ENCODE assay signal across 21 cellular contexts in genomic region chr5:87053134-87053533, GRCh38.
"Had no signal": no experiment of that assay in that cellular context is flagged by ENCODE, and none has a peak within 500 bp of the region (broad histone marks: within the 10 kb centered on the region; RNA-seq: fewer than 3 reads in every experiment).

No MANE protein-coding gene starts in this region.

- DNase-seq: activated CD4-positive, alpha-beta memory T cell treated with anti-CD3 and anti-CD28 coated beads, Interleukin-2, amount 10 ng/mL, durations not matched to agents 7 days and 5 days; activated CD4-positive, alpha-beta T cell treated with anti-CD3 and anti-CD28 coated beads for 36 hours; activated CD4-positive, alpha-beta T cell treated with anti-CD3 and anti-CD28 coated beads, Interleukin-2, amount 50 U/mL, for 1 hour; activated gamma-delta T cell; activated naive CD4-positive, alpha-beta T cell treated with anti-CD3 and anti-CD28 coated beads for 36 hours; activated T-cell treated with anti-CD3 and anti-CD28 coated beads for 4 hours; activated T-cell treated with anti-CD3 and anti-CD28 coated beads, Interleukin-2, amount 50 U/mL, for 48 hours; amygdala; cortex of kidney; MM.1S; NCI-H1105 treated with DMSO at 0.1 percent for 48 hours; NCI-H1436 treated with DMSO at 0.1 percent for 48 hours; NCI-H187; NCI-H2081; NCI-H446 treated with DMSO at 0.1 percent for 48 hours; NCI-H524 treated with DMSO at 0.1 percent for 48 hours; NCI-H774; Peyer's patch; Right ventricle myocardium superior; T-helper 17 cell; T-helper 9 cell had no signal
